1 cellular context compared by ENCODE assay signal in the genomic region with DNA sequence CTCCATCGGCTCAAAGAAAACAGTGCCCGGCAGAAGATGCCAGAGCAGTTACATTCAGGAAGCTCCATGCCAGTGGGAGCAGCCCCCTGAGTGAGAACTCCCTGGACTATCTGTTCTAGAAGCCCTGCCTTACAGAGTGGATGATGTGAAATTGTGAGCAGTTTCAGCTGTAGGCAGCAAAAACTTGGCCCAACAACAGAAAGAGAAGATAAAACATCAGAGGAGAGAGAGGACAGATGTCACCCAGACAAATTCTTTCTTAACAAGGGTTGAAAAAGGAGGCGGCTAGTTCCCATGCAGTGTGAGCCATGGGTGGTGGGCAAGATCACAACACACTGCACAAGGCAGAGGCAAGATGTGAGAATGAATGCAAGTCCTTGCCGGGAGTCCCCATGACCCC.
TF ChIP-seq lines count a peak whose summit lies in the region.

No MANE protein-coding gene starts in this region.

TF ChIP-seq in K562, 482 proteins besides CTCF, POLR2A, EP300 and RAD21:
- TF ChIP-seq MEIS2 (IDR thresholded peaks at IDR 0.05; ENCODE audit: partially characterized antibody), result no peak
- TF ChIP-seq, protein P1, sequence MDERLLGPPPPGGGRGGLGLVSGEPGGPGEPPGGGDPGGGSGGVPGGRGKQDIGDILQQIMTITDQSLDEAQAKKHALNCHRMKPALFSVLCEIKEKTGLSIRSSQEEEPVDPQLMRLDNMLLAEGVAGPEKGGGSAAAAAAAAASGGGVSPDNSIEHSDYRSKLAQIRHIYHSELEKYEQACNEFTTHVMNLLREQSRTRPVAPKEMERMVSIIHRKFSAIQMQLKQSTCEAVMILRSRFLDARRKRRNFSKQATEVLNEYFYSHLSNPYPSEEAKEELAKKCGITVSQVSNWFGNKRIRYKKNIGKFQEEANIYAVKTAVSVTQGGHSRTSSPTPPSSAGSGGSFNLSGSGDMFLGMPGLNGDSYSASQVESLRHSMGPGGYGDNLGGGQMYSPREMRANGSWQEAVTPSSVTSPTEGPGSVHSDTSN (CRISPR knock-in tag; IDR thresholded peaks at IDR 0.05; ENCODE audit: low read depth), result no peak
- TF ChIP-seq, protein P1 (tag; conservative IDR thresholded peaks at IDR 0.05; ENCODE audit: low read depth), result peak; percentile 66
